In genomic region chr2:22485456-22485855, GRCh38 we compare ENCODE assay signal across 21 cellular contexts.
"Had no signal": no experiment of that assay in that cellular context is flagged by ENCODE, and none has a peak within 500 bp of the region (broad histone marks: within the 10 kb centered on the region; RNA-seq: fewer than 3 reads in every experiment).

No MANE protein-coding gene starts in this region.

- H3K36me3 ChIP-seq: gastrocnemius medialis, prostate gland, right atrium auricular region, sigmoid colon, spleen, thoracic aorta, tibial nerve, vagina had no signal

- H3K27ac ChIP-seq: dorsolateral prefrontal cortex, gastrocnemius medialis, prostate gland, right atrium auricular region, sigmoid colon, spleen, tibial nerve, vagina had no signal

- H3K9me3 ChIP-seq: gastrocnemius medialis, prostate gland, right atrium auricular region, sigmoid colon, spleen, thoracic aorta, tibial nerve, vagina had no signal

- DNase-seq: cerebellar nuclear complex; dorsolateral prefrontal cortex; effector CD4-positive, alpha-beta T cell; foreskin fibroblast; gastrocnemius medialis; head of caudate nucleus; naive thymus-derived CD8-positive, alpha-beta T cell; nephron progenitor cell; nucleus accumbens; sigmoid colon; spleen; stimulated activated CD4-positive, alpha-beta T cell treated with anti-CD3 and anti-CD28 coated beads, Interleukin-4, amount 100 ng/mL, for 4 hours; stimulated activated naive CD8-positive, alpha-beta T cell treated with anti-CD3 and anti-CD28 coated beads, Interleukin-15, Interleukin-2, amounts not matched to agents 100 U/mL and 50 U/mL, for 24 hours had no signal

- ATAC-seq: gastrocnemius medialis; left lobe of liver; naive thymus-derived CD8-positive, alpha-beta T cell; stimulated activated memory B cell treated with anti-CD40 and anti-IgM and Interleukin-4, amounts not matched to agents 10 μg/mL and 1 μg/mL and 100 μg/mL, for 72 hours; stimulated activated naive CD8-positive, alpha-beta T cell treated with anti-CD3 and anti-CD28 coated beads, Interleukin-15, Interleukin-2, amounts not matched to agents 100 U/mL and 50 U/mL, for 24 hours had no signal

- H3K4me1 ChIP-seq: gastrocnemius medialis, prostate gland, right atrium auricular region, vagina had no signal

- H3K4me3 Mint-ChIP-seq: naive thymus-derived CD8-positive, alpha-beta T cell; nephron progenitor cell; stimulated activated memory B cell treated with anti-CD40 and anti-IgM and Interleukin-4, amounts not matched to agents 10 μg/mL and 1 μg/mL and 100 μg/mL, for 72 hours had no signal

- H3K36me3 Mint-ChIP-seq: naive thymus-derived CD8-positive, alpha-beta T cell; stimulated activated memory B cell treated with anti-CD40 and anti-IgM and Interleukin-4, amounts not matched to agents 10 μg/mL and 1 μg/mL and 100 μg/mL, for 72 hours had no signal

- H3K27me3 ChIP-seq: gastrocnemius medialis, right atrium auricular region, sigmoid colon, spleen, tibial nerve, vagina had no signal

- H3K27ac Mint-ChIP-seq: naive thymus-derived CD8-positive, alpha-beta T cell; nephron progenitor cell; stimulated activated memory B cell treated with anti-CD40 and anti-IgM and Interleukin-4, amounts not matched to agents 10 μg/mL and 1 μg/mL and 100 μg/mL, for 72 hours had no signal

- H3K4me1 Mint-ChIP-seq: naive thymus-derived CD8-positive, alpha-beta T cell; nephron progenitor cell; stimulated activated memory B cell treated with anti-CD40 and anti-IgM and Interleukin-4, amounts not matched to agents 10 μg/mL and 1 μg/mL and 100 μg/mL, for 72 hours had no signal

- H3K27me3 Mint-ChIP-seq: naive thymus-derived CD8-positive, alpha-beta T cell; stimulated activated memory B cell treated with anti-CD40 and anti-IgM and Interleukin-4, amounts not matched to agents 10 μg/mL and 1 μg/mL and 100 μg/mL, for 72 hours had no signal

- H3K4me3 ChIP-seq: dorsolateral prefrontal cortex, gastrocnemius medialis, prostate gland, right atrium auricular region, sigmoid colon, spleen, thoracic aorta, tibial nerve, vagina had no signal

- FAIRE-seq: keratinocyte had no signal
